Comparison of ENCODE assay signal across 17 cellular contexts in the genomic region with DNA sequence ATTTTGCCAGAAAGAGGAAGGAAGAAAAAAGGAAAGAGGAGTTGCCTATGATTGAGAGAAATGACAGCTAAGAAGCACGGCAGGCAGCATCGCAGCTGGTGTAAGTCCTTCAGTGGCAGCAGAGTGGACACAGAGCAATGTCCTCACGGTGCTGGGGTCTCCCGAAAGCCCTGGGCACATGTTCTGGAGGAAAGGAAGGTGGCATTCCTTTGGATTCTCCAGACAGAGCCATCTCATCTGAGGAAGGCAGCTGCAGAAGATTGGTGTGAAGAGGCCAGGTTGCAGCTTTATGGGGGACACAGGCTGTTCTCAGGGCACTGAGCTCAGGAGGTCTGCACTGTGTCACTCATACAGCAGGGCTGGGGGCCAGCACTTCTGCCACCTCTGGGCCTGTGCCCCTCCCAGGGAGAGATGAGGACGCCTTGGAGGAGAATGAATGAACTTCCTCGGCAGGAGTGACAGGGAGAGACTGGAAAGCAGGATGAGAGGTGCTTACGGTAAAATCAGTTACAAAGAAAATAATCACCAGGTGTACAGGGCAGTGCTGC.
"Had no signal": no experiment of that assay in that cellular context is flagged by ENCODE, and none has a peak within 500 bp of the region (broad histone marks: within the 10 kb centered on the region; RNA-seq: fewer than 3 reads in every experiment).

No MANE protein-coding gene starts in this region.

- H3K9me3 Mint-ChIP-seq: nephron had no signal

- H3K9me3 ChIP-seq: neutrophil, testis, tibial nerve had no signal

- H3K79me2 ChIP-seq: hepatocyte had no signal

- ATAC-seq: foreskin keratinocyte; left colon; left ventricle myocardium superior; stimulated activated effector memory CD8-positive, alpha-beta T cell treated with anti-CD3 and anti-CD28 coated beads, Interleukin-12 subunit alpha, Interleukin-12 subunit beta, amount 100 ng/mL, for 72 hours had no signal

- H2AFZ ChIP-seq: hepatocyte had no signal

- DNase-seq: dermis blood vessel endothelial cell; erythroblast; foreskin keratinocyte; left colon; left ventricle myocardium superior; mesenchymal stem cell; naive B cell; small intestine; stimulated activated CD4-positive, alpha-beta T cell treated with anti-CD3 and anti-CD28 coated beads, Interleukin-2, amount 100 ng/mL, for 48 hours; testis had no signal

- H3K27ac ChIP-seq: foreskin keratinocyte, hepatocyte, neutrophil, testis, tibial nerve had no signal

- H3K4me2 ChIP-seq: hepatocyte had no signal

- H3K27me3 Mint-ChIP-seq: naive B cell; stimulated activated naive CD8-positive, alpha-beta T cell treated with anti-CD3 and anti-CD28 coated beads, Interleukin-15, Interleukin-2, amounts not matched to agents 100 ng/mL and 50 ng/mL, for 24 hours had no signal

- H3K36me3 ChIP-seq: neutrophil, tibial nerve had no signal

- H3K4me1 ChIP-seq: foreskin keratinocyte, testis, tibial nerve had no signal

- H3K27ac Mint-ChIP-seq: naive B cell; nephron; stimulated activated effector memory CD8-positive, alpha-beta T cell treated with anti-CD3 and anti-CD28 coated beads, Interleukin-12 subunit alpha, Interleukin-12 subunit beta, amount 100 ng/mL, for 72 hours; stimulated activated naive CD8-positive, alpha-beta T cell treated with anti-CD3 and anti-CD28 coated beads, Interleukin-15, Interleukin-2, amounts not matched to agents 100 ng/mL and 50 ng/mL, for 24 hours had no signal

- H3K4me3 Mint-ChIP-seq: naive B cell; nephron; stimulated activated effector memory CD8-positive, alpha-beta T cell treated with anti-CD3 and anti-CD28 coated beads, Interleukin-12 subunit alpha, Interleukin-12 subunit beta, amount 100 ng/mL, for 72 hours; stimulated activated naive CD8-positive, alpha-beta T cell treated with anti-CD3 and anti-CD28 coated beads, Interleukin-15, Interleukin-2, amounts not matched to agents 100 ng/mL and 50 ng/mL, for 24 hours had no signal

- H3K4me3 ChIP-seq: hepatocyte, lung, testis, tibial nerve had no signal

- H3K27me3 ChIP-seq: foreskin keratinocyte, hepatocyte, neutrophil, testis, tibial nerve had no signal

- H3K36me3 Mint-ChIP-seq: naive B cell; stimulated activated effector memory CD8-positive, alpha-beta T cell treated with anti-CD3 and anti-CD28 coated beads, Interleukin-12 subunit alpha, Interleukin-12 subunit beta, amount 100 ng/mL, for 72 hours had no signal

- H3K4me1 Mint-ChIP-seq: naive B cell; nephron; stimulated activated effector memory CD8-positive, alpha-beta T cell treated with anti-CD3 and anti-CD28 coated beads, Interleukin-12 subunit alpha, Interleukin-12 subunit beta, amount 100 ng/mL, for 72 hours had no signal
